In genomic region chr14:67599698-67600561, GRCh38 we compare ENCODE assay signal across 8 cellular contexts. TPM values are rescaled to one million over a fixed set of nuclear protein-coding genes. Genes with fewer than 3 reads are reported as not detected.
A peak's percentile ranks its signal among the peaks of the same experiment; 100 is the strongest.
DNase-seq lines count a peak whose midpoint lies in the region; ATAC-seq and TF ChIP-seq lines count a peak whose summit lies in the region.

Gene PIGH (minus strand): TSS chr14:67600268. CDS start chr14:67600203, 65 bp downstream.

- peak within 1 kb of the TSS; percentile 51; the same call in 1 of the 2 replicates for H3K4me3 ChIP-seq in iPS DF 6.9 (ENCODE audit: low read length)
- peak within 1 kb of the TSS; percentile 89 for H3K4me3 ChIP-seq in skeletal muscle cell (ENCODE audit: low read depth, low read length)

- H3K4me3 Mint-ChIP-seq in brain: peak within 1 kb of the TSS; percentile 92 to 99 (median 96)

- TF ChIP-seq CTCF in brain (conservative IDR thresholded peaks at IDR 0.05): peak; percentile 87 to 88

- no peak within 1 kb of the TSS for H3K27ac ChIP-seq in iPS DF 6.9 (ENCODE audit: low read length)

- peak; percentile 90 for ATAC-seq in HG02973 (IDR thresholded peaks at IDR 0.05; ENCODE audit: unreplicated experiment)

- H3K36me3 ChIP-seq in iPS DF 6.9 (ENCODE audit: control insufficient read depth, insufficient read depth, low read length): no peaks in the 10 kb centered on the region

- peaks cover 6% of the 10 kb centered on the region for H3K36me3 Mint-ChIP-seq in brain

- H3K27me3 ChIP-seq in iPS DF 6.9 (ENCODE audit: control insufficient read depth, insufficient read depth, low read length): peaks cover 11% of the 10 kb centered on the region

- H3K4me1 Mint-ChIP-seq in brain: peaks cover 30% of the 10 kb centered on the region

- no CpG with 5 or more reads among the region's 77 CpGs for WGBS in iPS DF 6.9 (ENCODE audit: insufficient coverage, insufficient read length)

- H3K9me3 ChIP-seq in iPS DF 6.9 (ENCODE audit: control insufficient read depth, insufficient read depth, low read length): no peaks in the 10 kb centered on the region

- peak within 1 kb of the TSS; percentile 92 to 98 (median 96) for H3K27ac Mint-ChIP-seq in brain

- peaks cover 3 to 7% (median 4%) of the 10 kb centered on the region in 5 experiments for H3K9me3 Mint-ChIP-seq in brain

- DNase-seq in SIG-M5 treated with dmso at 0.1 percent for 504 hours (lab: John Stamatoyannopoulos, UW; ENCODE audit: unreplicated experiment) (peak; percentile 80), SIG-M5 (lab: John Stamatoyannopoulos, UW) (no peak), NCI-H2107 treated with DMSO at 0.1 percent for 48 hours (lab: John Stamatoyannopoulos, UW; ENCODE audit: unreplicated experiment) (peak; percentile 84), UCSD-AML1 (lab: John Stamatoyannopoulos, UW; ENCODE audit: unreplicated experiment) (peak; percentile 91), iPS DF 6.9 (ENCODE audit: low read depth, low spot score) (no peak), skeletal muscle cell (ENCODE audit: low read depth) (peak; percentile 37)

- peaks cover 12% of the 10 kb centered on the region for H3K27me3 Mint-ChIP-seq in brain

- no peaks in the 10 kb centered on the region for H3K4me1 ChIP-seq in iPS DF 6.9 (ENCODE audit: control insufficient read depth, insufficient read depth, low read length)

RNA-seq across cellular contexts. Expression of gene PIGH, which starts in this region (rescaled TPM):
- 26.0 TPM for polyA plus RNA-seq in brain (ENCODE audit: insufficient read depth, low read depth, low replicate concordance)

Comparison
In these comparisons a context has a peak if more than half of its experiments do, and no peak if none do; other contexts are left out.
1. DNase-seq: peak in SIG-M5 treated with dmso at 0.1 percent for 504 hours (single experiment), NCI-H2107 treated with DMSO at 0.1 percent for 48 hours (single experiment), UCSD-AML1 (single experiment) and skeletal muscle cell (single experiment); none in SIG-M5 (single experiment) and iPS DF 6.9 (single experiment).